35 cellular contexts compared by ENCODE assay signal in genomic region chr4:30614771-30615170, GRCh38.
"Had no signal": no experiment of that assay in that cellular context is flagged by ENCODE, and none has a peak within 500 bp of the region (broad histone marks: within the 10 kb centered on the region; RNA-seq: fewer than 3 reads in every experiment).

No MANE protein-coding gene starts in this region.

- H3K4me1 Mint-ChIP-seq: activated B cell treated with CpG ODN at 0.5 μM for 24 hours; activated CD4-positive, alpha-beta T cell treated with anti-CD3 and anti-CD28 coated beads, Interleukin-2, amount 10 ng/mL, durations not matched to agents 24 days and 14 days; activated naive CD8-positive, alpha-beta T cell treated with anti-CD3 and anti-CD28 coated beads for 36 hours; activated T-helper 17 cell treated with anti-CD3 and anti-CD28 coated beads, Interleukin-2, amount 50 U/mL, for 72 hours had no signal

- H3K9me3 Mint-ChIP-seq: activated B cell treated with CpG ODN at 0.5 μM for 24 hours; activated T-helper 1 cell treated with anti-CD3 and anti-CD28 coated beads, Interleukin-12 subunit alpha, Interleukin-12 subunit beta, Interleukin-2, Interleukin-4 antibody, amounts not matched to agents 30 ng/mL and 10 ng/mL and 1 ng/mL, durations not matched to agents 14 hours and 24 hours and 36 hours; brain had no signal

- H3K27me3 ChIP-seq: adrenal gland, ascending aorta had no signal

- H3K4me3 ChIP-seq: adrenal gland, ascending aorta had no signal

- FAIRE-seq: TTC549 had no signal

- H3K9me3 ChIP-seq: adrenal gland, ascending aorta had no signal

- DNase-seq: activated B cell treated with CpG ODN at 0.5 μM for 24 hours; activated CD4-positive, alpha-beta memory T cell treated with anti-CD3 and anti-CD28 coated beads for 36 hours; activated CD4-positive, alpha-beta T cell treated with anti-CD3 and anti-CD28 coated beads for 4 hours; activated CD4-positive, alpha-beta T cell treated with anti-CD3 and anti-CD28 coated beads, Interleukin-2, amount 10 ng/mL, durations not matched to agents 24 days and 14 days; activated CD4-positive, alpha-beta T cell treated with anti-CD3 and anti-CD28 coated beads, Interleukin-2, amount 50 U/mL, for 1 hour; activated CD4-positive, alpha-beta T cell treated with anti-CD3 and anti-CD28 coated beads, Interleukin-2, amount 50 U/mL, for 4 hours; activated CD4-positive, CD25-positive, alpha-beta regulatory T cell treated with anti-CD3 and anti-CD28 coated beads, Interleukin-2, amount 50 U/mL, for 72 hours; activated CD8-positive, alpha-beta memory T cell treated with anti-CD3 and anti-CD28 coated beads, Interleukin-2, amount 50 U/mL, for 4 hours; activated CD8-positive, alpha-beta T cell treated with anti-CD3 and anti-CD28 coated beads for 36 hours; activated effector memory CD4-positive, alpha-beta T cell treated with anti-CD3 and anti-CD28 coated beads, Interleukin-2, amount 50 U/mL, for 16 hours; activated gamma-delta T cell treated with Interleukin-2 at 50 U/mL for 16 hours; activated naive CD4-positive, alpha-beta T cell; activated naive CD4-positive, alpha-beta T cell treated with anti-CD3 and anti-CD28 coated beads for 36 hours; activated naive CD4-positive, alpha-beta T cell treated with anti-CD3 and anti-CD28 coated beads, Interleukin-2, amount 50 U/mL, for 16 hours; activated naive CD8-positive, alpha-beta T cell treated with anti-CD3 and anti-CD28 coated beads for 36 hours; activated T-cell treated with anti-CD3 and anti-CD28 coated beads for 4 hours; activated T-cell treated with anti-CD3 and anti-CD28 coated beads, Interleukin-2, amount 50 U/mL, for 1 hour; activated T-cell treated with anti-CD3 and anti-CD28 coated beads, Interleukin-2, amount 50 U/mL, for 4 hours; activated T-cell treated with anti-CD3 and anti-CD28 coated beads, Interleukin-2, amount 50 U/mL, for 72 hours; adrenal gland; amygdala; anterior cingulate cortex; central memory CD4-positive, alpha-beta T cell; T-helper 1 cell; T-helper 2 cell; T-helper 9 cell had no signal

- H3K4me1 ChIP-seq: adrenal gland, ascending aorta had no signal

- H3K4me3 Mint-ChIP-seq: activated B cell treated with CpG ODN at 0.5 μM for 24 hours; activated CD4-positive, alpha-beta memory T cell treated with anti-CD3 and anti-CD28 coated beads for 36 hours; activated CD4-positive, alpha-beta T cell treated with anti-CD3 and anti-CD28 coated beads, Interleukin-2, amount 10 ng/mL, durations not matched to agents 24 days and 14 days; activated CD8-positive, alpha-beta T cell treated with anti-CD3 and anti-CD28 coated beads for 36 hours; activated naive CD4-positive, alpha-beta T cell treated with anti-CD3 and anti-CD28 coated beads for 36 hours; activated naive CD8-positive, alpha-beta T cell treated with anti-CD3 and anti-CD28 coated beads for 36 hours; activated T-cell treated with anti-CD3 and anti-CD28 coated beads, Interleukin-2, amount 50 U/mL, for 4 hours; activated T-cell treated with anti-CD3 and anti-CD28 coated beads, Interleukin-2, amount 50 U/mL, for 72 hours; activated T-helper 1 cell treated with anti-CD3 and anti-CD28 coated beads, Interleukin-12 subunit alpha, Interleukin-12 subunit beta, Interleukin-2, Interleukin-4 antibody, amounts not matched to agents 30 ng/mL and 10 ng/mL and 1 ng/mL, durations not matched to agents 14 hours and 24 hours and 36 hours; activated T-helper 17 cell treated with anti-CD3 and anti-CD28 coated beads, Interleukin-2, amount 50 U/mL, for 72 hours; T-helper 1 cell treated with Interleukin-12 subunit alpha and Interleukin-12 subunit beta and Interleukin-4 antibody, amounts not matched to agents 30 μg/mL and 1 μg/mL, for 36 hours; T-helper 2 cell treated with Interferon-gamma antibody and Interleukin-4, amounts not matched to agents 5 μg/mL and 100 μg/mL, for 36 hours had no signal

- H3K36me3 ChIP-seq: adrenal gland, ascending aorta had no signal

- H3K27me3 Mint-ChIP-seq: activated B cell treated with CpG ODN at 0.5 μM for 24 hours; activated CD4-positive, alpha-beta memory T cell treated with anti-CD3 and anti-CD28 coated beads for 36 hours; activated CD4-positive, alpha-beta T cell treated with anti-CD3 and anti-CD28 coated beads, Interleukin-2, amount 10 ng/mL, durations not matched to agents 24 days and 14 days; activated CD8-positive, alpha-beta T cell treated with anti-CD3 and anti-CD28 coated beads for 36 hours; activated naive CD8-positive, alpha-beta T cell treated with anti-CD3 and anti-CD28 coated beads for 36 hours; activated T-helper 17 cell treated with anti-CD3 and anti-CD28 coated beads, Interleukin-2, amount 50 U/mL, for 72 hours had no signal

- H3K27ac ChIP-seq: adrenal gland, ascending aorta, VCaP had no signal

- ATAC-seq: activated CD8-positive, alpha-beta T cell treated with anti-CD3 and anti-CD28 coated beads for 36 hours; activated naive CD4-positive, alpha-beta T cell treated with anti-CD3 and anti-CD28 coated beads, Interleukin-2, amount 50 U/mL, for 72 hours; activated T-cell treated with anti-CD3 and anti-CD28 coated beads, Interleukin-2, amount 50 U/mL, for 4 hours; activated T-cell treated with anti-CD3 and anti-CD28 coated beads, Interleukin-2, amount 50 U/mL, for 72 hours; activated T-helper 17 cell treated with anti-CD3 and anti-CD28 coated beads, Interleukin-2, amount 50 U/mL, for 72 hours had no signal

- H3K27ac Mint-ChIP-seq: activated B cell treated with CpG ODN at 0.5 μM for 24 hours; activated CD4-positive, alpha-beta memory T cell treated with anti-CD3 and anti-CD28 coated beads for 36 hours; activated CD4-positive, alpha-beta T cell treated with anti-CD3 and anti-CD28 coated beads, Interleukin-2, amount 10 ng/mL, durations not matched to agents 24 days and 14 days; activated CD8-positive, alpha-beta T cell treated with anti-CD3 and anti-CD28 coated beads for 36 hours; activated naive CD4-positive, alpha-beta T cell treated with anti-CD3 and anti-CD28 coated beads for 36 hours; activated naive CD4-positive, alpha-beta T cell treated with anti-CD3 and anti-CD28 coated beads, Interleukin-2, amount 50 U/mL, for 72 hours; activated naive CD8-positive, alpha-beta T cell treated with anti-CD3 and anti-CD28 coated beads for 36 hours; activated T-cell treated with anti-CD3 and anti-CD28 coated beads, Interleukin-2, amount 50 U/mL, for 72 hours; activated T-helper 1 cell treated with anti-CD3 and anti-CD28 coated beads, Interleukin-12 subunit alpha, Interleukin-12 subunit beta, Interleukin-2, Interleukin-4 antibody, amounts not matched to agents 30 ng/mL and 10 ng/mL and 1 ng/mL, durations not matched to agents 14 hours and 24 hours and 36 hours; activated T-helper 17 cell treated with anti-CD3 and anti-CD28 coated beads, Interleukin-2, amount 50 U/mL, for 72 hours; T-helper 1 cell treated with Interleukin-12 subunit alpha and Interleukin-12 subunit beta and Interleukin-4 antibody, amounts not matched to agents 30 μg/mL and 1 μg/mL, for 36 hours; T-helper 2 cell treated with Interferon-gamma antibody and Interleukin-4, amounts not matched to agents 5 μg/mL and 100 μg/mL, for 36 hours had no signal

- H3K36me3 Mint-ChIP-seq: activated CD4-positive, alpha-beta memory T cell treated with anti-CD3 and anti-CD28 coated beads for 36 hours; activated naive CD4-positive, alpha-beta T cell treated with anti-CD3 and anti-CD28 coated beads, Interleukin-2, amount 50 U/mL, for 72 hours; activated naive CD8-positive, alpha-beta T cell treated with anti-CD3 and anti-CD28 coated beads for 36 hours; brain had no signal
